ENCODE assay signal across 8 cellular contexts in genomic region chr1:8873506-8874229, GRCh38. TPM values are rescaled to one million over a fixed set of nuclear protein-coding genes. Genes with fewer than 3 reads are reported as not detected.
DNase-seq lines count a peak whose midpoint lies in the region; ATAC-seq and TF ChIP-seq lines count a peak whose summit lies in the region.

No MANE protein-coding gene starts in this region.

- peaks cover 87% of the 10 kb centered on the region for H3K36me3 Mint-ChIP-seq in endodermal cell (ENCODE audit: low read depth)
- peaks cover 40% of the 10 kb centered on the region for H3K36me3 Mint-ChIP-seq in mesothelial cell of epicardium

- H3K4me3 ChIP-seq in endodermal cell (ENCODE audit: low read length), result peak overlapping the region; percentile 95

- H3K36me3 ChIP-seq in endodermal cell (ENCODE audit: control insufficient read depth, insufficient read depth, low read length), result peaks cover 87% of the 10 kb centered on the region

- DNase-seq in Caki2 (ENCODE audit: low read depth), result peak; percentile 91
- peak; percentile 94 for DNase-seq in NCI-H460 (ENCODE audit: extremely low read depth, low read depth)
- DNase-seq in activated CD8-positive, alpha-beta memory T cell treated with anti-CD3 and anti-CD28 coated beads for 48 hours (ENCODE audit: low read depth in 2 of 3, low spot score in 2 of 3), result peak in 2 of 3 experiments; percentile 55 to 62
- peak; percentile 95 for DNase-seq in endodermal cell
- DNase-seq in mesothelial cell of epicardium (ENCODE audit: low spot score in 2 of 2, unreplicated experiment in 2 of 2), result no peak
- DNase-seq in stimulated activated CD8-positive, alpha-beta memory T cell treated with anti-CD3 and anti-CD28 coated beads, Interleukin-2, amount 100 ng/mL, for 48 hours (ENCODE audit: low read depth in 2 of 2), result peak; percentile 54 to 77
- no peak for DNase-seq in NCI-H2081 (lab: John Stamatoyannopoulos, UW)

- no peak for ATAC-seq in HG03520 (IDR thresholded peaks at IDR 0.05; ENCODE audit: unreplicated experiment)

- H3K27ac Mint-ChIP-seq in endodermal cell (peak overlapping the region; percentile 84), mesothelial cell of epicardium (peak overlapping the region; percentile 82)

- no peaks in the 10 kb centered on the region for H3K27me3 Mint-ChIP-seq in endodermal cell (ENCODE audit: insufficient read depth)
- no peaks in the 10 kb centered on the region for H3K27me3 Mint-ChIP-seq in mesothelial cell of epicardium (ENCODE audit: low read depth)

- H3K4me1 ChIP-seq in endodermal cell (ENCODE audit: control insufficient read depth, insufficient read depth, low read length), result peaks cover 34% of the 10 kb centered on the region

- H3K27ac ChIP-seq in endodermal cell (ENCODE audit: low read depth, low read length), result peak overlapping the region; percentile 40

- H3K27me3 ChIP-seq in endodermal cell (ENCODE audit: control insufficient read depth, insufficient read depth, low read length, poor library complexity, severe bottlenecking), result no peaks in the 10 kb centered on the region

- TF ChIP-seq CTCF in endodermal cell (conservative IDR thresholded peaks at IDR 0.05), result no peak
- no peak for TF ChIP-seq CTCF in mesothelial cell of epicardium (IDR thresholded peaks at IDR 0.05; ENCODE audit: unreplicated experiment)

- in situ Hi-C loops in Caki2 (cut with HindIII; ENCODE audit: low pct_unique_long_range_greater_than_20kb, low sequenced_read_pairs), result no loop called here

- H3K4me3 Mint-ChIP-seq in endodermal cell (peak overlapping the region; percentile 37), mesothelial cell of epicardium (peak overlapping the region; percentile 46)

- peaks cover 58% of the 10 kb centered on the region for H3K4me1 Mint-ChIP-seq in endodermal cell
- H3K4me1 Mint-ChIP-seq in mesothelial cell of epicardium, result peaks cover 54% of the 10 kb centered on the region

- H3K9me3 Mint-ChIP-seq in endodermal cell, result no peaks in the 10 kb centered on the region
- H3K9me3 Mint-ChIP-seq in mesothelial cell of epicardium, result no peaks in the 10 kb centered on the region

- no peaks in the 10 kb centered on the region for H3K9me3 ChIP-seq in endodermal cell (ENCODE audit: control insufficient read depth, low read length)

- H3K9ac ChIP-seq in endodermal cell (ENCODE audit: extremely low read depth, low read length, poor library complexity, severe bottlenecking), result peak overlapping the region; percentile 42

- 38 to 53% methylated on average over 4 to 5 of the region's 5 CpGs for WGBS in endodermal cell (ENCODE audit: insufficient coverage in 1 of 2, insufficient read length in 1 of 2), 2 experiments

RNA-seq across cellular contexts. Expression of gene ENO1, which starts 4.8 kb away (rescaled TPM):
- 3,891 and 4,382 TPM in 2 replicates for total RNA-seq in Caki2 (2014; rRNA removed; shearing (Covaris generic); ENCODE audit: low replicate concordance)
- total RNA-seq in NCI-H460 (2014; rRNA removed; shearing (Covaris generic)), result 3,383 and 3,505 TPM in 2 replicates
- polyA plus RNA-seq in NCI-H460 (2014; cell fraction: nucleus; rRNA removed), result 1,873 and 2,034 TPM in 2 replicates
- total RNA-seq in endodermal cell (1,000 to 10,000 TPM; 1,263 to 1,351 TPM), mesothelial cell of epicardium (1,024 to 1,067 TPM (median 1,030 TPM) in 3 replicates)
- 1,848 TPM for polyA plus RNA-seq in endodermal cell (2013, experiment 1 of 2)
- 1,827 TPM for polyA plus RNA-seq in endodermal cell (2013, experiment 2 of 2)

RNA-seq across cellular contexts. Expression of gene RERE, which starts 56.2 kb away (rescaled TPM):
- 9.8 and 38.6 TPM in 2 replicates for total RNA-seq in Caki2 (2014; rRNA removed; shearing (Covaris generic); ENCODE audit: low replicate concordance)
- total RNA-seq in NCI-H460 (2014; rRNA removed; shearing (Covaris generic)), result 7.7 and 8.6 TPM in 2 replicates
- 3.1 and 5.2 TPM in 2 replicates for polyA plus RNA-seq in NCI-H460 (2014; cell fraction: nucleus; rRNA removed)
- total RNA-seq in endodermal cell (100 to 1,000 TPM; 159 to 179 TPM), mesothelial cell of epicardium (177 to 187 TPM (median 187 TPM) in 3 replicates)
- 120 TPM for polyA plus RNA-seq in endodermal cell (2013, experiment 1 of 2)
- 97.7 TPM for polyA plus RNA-seq in endodermal cell (2013, experiment 2 of 2)

Comparison
In these comparisons a context has a peak if more than half of its experiments do, and no peak if none do; other contexts are left out.
1. DNase-seq: peak in Caki2 (single experiment), NCI-H460 (single experiment), activated CD8-positive, alpha-beta memory T cell treated with anti-CD3 and anti-CD28 coated beads for 48 hours (2 of 3), endodermal cell (single experiment) and stimulated activated CD8-positive, alpha-beta memory T cell treated with anti-CD3 and anti-CD28 coated beads, Interleukin-2, amount 100 ng/mL, for 48 hours (2 of 2); none in mesothelial cell of epicardium (0 of 2) and NCI-H2081 (0 of 2).